17 cellular contexts compared by ENCODE assay signal in the genomic region with DNA sequence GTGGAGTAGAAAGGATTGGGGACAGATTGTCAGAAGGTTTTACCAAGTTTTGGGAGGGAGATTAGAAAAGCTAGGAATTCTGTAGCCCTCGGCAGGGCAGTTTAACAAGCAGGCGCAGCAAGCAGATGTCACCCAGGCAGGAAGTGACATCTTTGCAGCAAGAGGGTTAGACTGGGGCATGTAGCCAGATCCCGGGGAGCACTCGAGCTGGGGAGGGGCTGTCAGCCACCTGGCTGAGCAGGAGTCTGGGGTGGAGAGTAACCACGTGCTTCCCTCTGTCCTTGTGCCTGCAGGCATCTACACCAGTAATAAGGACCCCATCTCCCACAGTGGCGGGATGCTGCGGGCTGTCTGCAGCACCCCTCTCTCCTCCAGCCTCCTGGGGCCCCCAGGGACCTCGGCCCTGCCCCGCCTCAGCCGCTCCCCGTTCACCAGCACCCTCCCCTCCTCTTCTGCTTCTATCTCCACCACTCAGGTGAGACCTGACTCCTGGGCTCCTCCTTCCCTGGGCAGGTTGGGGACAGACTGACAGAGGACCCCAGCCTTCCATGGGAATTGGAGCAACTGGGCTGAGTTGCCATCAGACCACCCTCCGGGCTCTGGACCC. TPM values are rescaled to one million over a fixed set of nuclear protein-coding genes. Genes with fewer than 3 reads are reported as not detected.
DNase-seq lines count a peak whose midpoint lies in the region; ATAC-seq and TF ChIP-seq lines count a peak whose summit lies in the region.
"Had no signal": no experiment of that assay in that cellular context is flagged by ENCODE, and none has a peak within 500 bp of the region (broad histone marks: within the 10 kb centered on the region; RNA-seq: fewer than 3 reads in every experiment).

No MANE protein-coding gene starts in this region.

- peaks cover 52% of the 10 kb centered on the region for H3K36me3 Mint-ChIP-seq in T-helper 2 cell treated with Interferon-gamma antibody and Interleukin-4, amounts not matched to agents 5 μg/mL and 100 μg/mL, for 36 hours (ENCODE audit: low read depth)

- H3K27ac ChIP-seq in HEK293 (ENCODE audit: extremely low read depth, low read depth, low read length), result no peak overlapping the region
- H3K27ac ChIP-seq in upper lobe of left lung, result no peak overlapping the region
- H3K27ac ChIP-seq: coronary artery, SK-N-MC had no signal

- H3K27me3 Mint-ChIP-seq in T-helper 2 cell treated with Interferon-gamma antibody and Interleukin-4, amounts not matched to agents 5 μg/mL and 100 μg/mL, for 36 hours (ENCODE audit: low read depth), result no peaks in the 10 kb centered on the region
- H3K27me3 Mint-ChIP-seq: brain had no signal

- CTCF ChIA-PET in HEK293 (lab: Yijun Ruan, JAX), result interaction anchor here (3.7 kb wide), 1 partner anchor 18 kb away, joined by 15 read pairs; no protein-coding TSS in a partner anchor

- no peaks in the 10 kb centered on the region for H3K27me3 ChIP-seq in upper lobe of left lung
- H3K27me3 ChIP-seq: spleen had no signal

- no peak overlapping the region for H3K4me3 Mint-ChIP-seq in T-helper 2 cell treated with Interferon-gamma antibody and Interleukin-4, amounts not matched to agents 5 μg/mL and 100 μg/mL, for 36 hours
- H3K4me3 Mint-ChIP-seq: brain, GM23338 had no signal

- H3K36me3 ChIP-seq in HEK293 (ENCODE audit: control insufficient read depth in 2 of 2, insufficient read depth in 1 of 2, low read length in 2 of 2) (peaks cover 3 to 87% of the 10 kb centered on the region in 2 experiments; a peak in 2 of 3 replicates), upper lobe of left lung (peaks cover 17 to 100% (median 83%) of the 10 kb centered on the region in 4 donors)

- TF ChIP-seq POLR2A in upper lobe of left lung (IDR thresholded peaks at IDR 0.05), result no peak

- DNase-seq in T-helper 2 cell treated with Interferon-gamma antibody and Interleukin-4, amounts not matched to agents 5 μg/mL and 100 μg/mL, for 36 hours (ENCODE audit: low spot score), result no peak
- DNase-seq in T-helper 2 cell (no peak), cerebellum (ENCODE audit: low spot score) (peak; percentile 84), mesenteric fat pad (ENCODE audit: low spot score) (no peak), upper lobe of left lung (no peak)
- DNase-seq: activated CD4-positive, alpha-beta T cell treated with anti-CD3 and anti-CD28 coated beads for 4 hours; head of caudate nucleus; NCI-H187; NCI-H446; spleen; stimulated activated CD4-positive, alpha-beta T cell treated with anti-CD3 and anti-CD28 coated beads, Interleukin-4, amount 100 ng/mL, for 4 hours had no signal

- peaks cover 10% of the 10 kb centered on the region for H3K4me1 Mint-ChIP-seq in T-helper 2 cell treated with Interferon-gamma antibody and Interleukin-4, amounts not matched to agents 5 μg/mL and 100 μg/mL, for 36 hours (ENCODE audit: low read depth)

- peak overlapping the region; percentile 74 for H3K27ac Mint-ChIP-seq in T-helper 2 cell treated with Interferon-gamma antibody and Interleukin-4, amounts not matched to agents 5 μg/mL and 100 μg/mL, for 36 hours
- H3K27ac Mint-ChIP-seq: GM23338 had no signal

- no peak for ATAC-seq in upper lobe of left lung (ENCODE audit: low FRiP score in 2 of 2)
- ATAC-seq: GM23338, left lobe of liver had no signal

- TF ChIP-seq CTCF in HEK293 (tag by site-specific recombination; IDR thresholded peaks at IDR 0.05), result no peak
- TF ChIP-seq CTCF in upper lobe of left lung (IDR thresholded peaks at IDR 0.05), result no peak

- H3K9me3 Mint-ChIP-seq in T-helper 2 cell treated with Interferon-gamma antibody and Interleukin-4, amounts not matched to agents 5 μg/mL and 100 μg/mL, for 36 hours, result no peaks in the 10 kb centered on the region
- H3K9me3 Mint-ChIP-seq: brain, GM23338 had no signal

- H3K4me1 ChIP-seq in HEK293 (ENCODE audit: control insufficient read depth, insufficient read depth, low read length) (no peaks in the 10 kb centered on the region), upper lobe of left lung (peaks cover 0 to 4% (median 2%) of the 10 kb centered on the region in 4 donors)

- TF ChIP-seq EP300 in upper lobe of left lung (IDR thresholded peaks at IDR 0.05), result no peak

- H3K4me3 ChIP-seq in HEK293 (ENCODE audit: low read depth, low read length) (no peak overlapping the region), upper lobe of left lung (no peak overlapping the region)
- H3K4me3 ChIP-seq: coronary artery, GM23338, SK-N-MC, spleen had no signal

- no peaks in the 10 kb centered on the region for H3K9me3 ChIP-seq in HEK293 (ENCODE audit: control insufficient read depth, insufficient read depth, low read depth, low read length)
- H3K9me3 ChIP-seq in upper lobe of left lung, result no peaks in the 10 kb centered on the region
- H3K9me3 ChIP-seq: spleen had no signal

- WGBS in upper lobe of left lung, 2 donors, result 76 to 84% methylated on average over 11 of the region's 12 CpGs

- POLR2A ChIA-PET in HEK293 (lab: Yijun Ruan, JAX), result interaction anchor here (0.5 to 2.5 kb wide), 4 partner anchors 9 to 78 kb away, joined by 3 to 18 read pairs (median 6); a partner anchor contains a TSS

TF ChIP-seq in HEK293, 187 proteins besides CTCF, POLR2A, EP300 and RAD21:
- peak; percentile 78 for TF ChIP-seq ZNF121 (tag by site-specific recombination; IDR thresholded peaks at IDR 0.05)
- TF ChIP-seq SP2 (tag by site-specific recombination; IDR thresholded peaks at IDR 0.05), result peak; percentile 14
- no peak for TF ChIP-seq ZSCAN16 (tag by site-specific recombination; IDR thresholded peaks at IDR 0.05)
- TF ChIP-seq, protein P1, sequence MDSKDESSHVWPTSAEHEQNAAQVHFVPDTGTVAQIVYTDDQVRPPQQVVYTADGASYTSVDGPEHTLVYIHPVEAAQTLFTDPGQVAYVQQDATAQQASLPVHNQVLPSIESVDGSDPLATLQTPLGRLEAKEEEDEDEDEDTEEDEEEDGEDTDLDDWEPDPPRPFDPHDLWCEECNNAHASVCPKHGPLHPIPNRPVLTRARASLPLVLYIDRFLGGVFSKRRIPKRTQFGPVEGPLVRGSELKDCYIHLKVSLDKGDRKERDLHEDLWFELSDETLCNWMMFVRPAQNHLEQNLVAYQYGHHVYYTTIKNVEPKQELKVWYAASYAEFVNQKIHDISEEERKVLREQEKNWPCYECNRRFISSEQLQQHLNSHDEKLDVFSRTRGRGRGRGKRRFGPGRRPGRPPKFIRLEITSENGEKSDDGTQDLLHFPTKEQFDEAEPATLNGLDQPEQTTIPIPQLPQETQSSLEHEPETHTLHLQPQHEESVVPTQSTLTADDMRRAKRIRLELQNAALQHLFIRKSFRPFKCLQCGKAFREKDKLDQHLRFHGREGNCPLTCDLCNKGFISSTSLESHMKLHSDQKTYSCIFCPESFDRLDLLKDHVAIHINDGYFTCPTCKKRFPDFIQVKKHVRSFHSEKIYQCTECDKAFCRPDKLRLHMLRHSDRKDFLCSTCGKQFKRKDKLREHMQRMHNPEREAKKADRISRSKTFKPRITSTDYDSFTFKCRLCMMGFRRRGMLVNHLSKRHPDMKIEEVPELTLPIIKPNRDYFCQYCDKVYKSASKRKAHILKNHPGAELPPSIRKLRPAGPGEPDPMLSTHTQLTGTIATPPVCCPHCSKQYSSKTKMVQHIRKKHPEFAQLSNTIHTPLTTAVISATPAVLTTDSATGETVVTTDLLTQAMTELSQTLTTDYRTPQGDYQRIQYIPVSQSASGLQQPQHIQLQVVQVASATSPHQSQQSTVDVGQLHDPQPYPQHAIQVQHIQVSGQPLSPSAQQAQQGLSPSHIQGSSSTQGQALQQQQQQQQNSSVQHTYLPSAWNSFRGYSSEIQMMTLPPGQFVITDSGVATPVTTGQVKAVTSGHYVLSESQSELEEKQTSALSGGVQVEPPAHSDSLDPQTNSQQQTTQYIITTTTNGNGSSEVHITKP (tag by site-specific recombination; IDR thresholded peaks at IDR 0.05), result peak; percentile 34; the same call in 1 of the 2 replicates

RNA-seq across cellular contexts. Expression of a gene that starts 12.2 kb away (rescaled TPM):
- total RNA-seq in cerebellum (44.0 TPM), mesenteric fat pad (77.0 TPM), upper lobe of left lung (100 to 1,000 TPM in 4 of 6 donors, 10 to 100 TPM in 2; 69.2 to 305 (median 122) TPM)

RNA-seq across cellular contexts. Expression of a gene that starts 12.9 kb away (rescaled TPM):
- 0.91 TPM for total RNA-seq in cerebellum
- 44.6 TPM for total RNA-seq in mesenteric fat pad
- total RNA-seq in upper lobe of left lung, result 10 to 100 TPM in 4 of 6 donors, 1 to 10 TPM in 2; 6.3 to 49.7 (median 15.9) TPM

RNA-seq across cellular contexts. Expression of a gene that starts 30.9 kb away (rescaled TPM):
- total RNA-seq in cerebellum (6.4 TPM), mesenteric fat pad (40.7 TPM), upper lobe of left lung (10 to 100 TPM; 14.6 to 51.7 (median 31.9) TPM)

RNA-seq across cellular contexts. Expression of a gene that starts 35.3 kb away (rescaled TPM):
- total RNA-seq in cerebellum (73.9 TPM), mesenteric fat pad (145 TPM), upper lobe of left lung (100 to 1,000 TPM in 2 of 6 donors, 10 to 100 TPM in 4; 61.8 to 157 (median 79.2) TPM)

RNA-seq across cellular contexts. Expression of a gene that starts 42.5 kb away (rescaled TPM):
- 0.82 TPM for total RNA-seq in cerebellum
- total RNA-seq in mesenteric fat pad, result 2.5 TPM
- total RNA-seq in upper lobe of left lung, result 1 to 10 TPM; 1.1 to 2.3 (median 1.8) TPM
